ENCODE assay signal across 24 cellular contexts in genomic region chr7:43737467-43738127, GRCh38.
"Had no signal": no experiment of that assay in that cellular context is flagged by ENCODE, and none has a peak within 500 bp of the region (broad histone marks: within the 10 kb centered on the region; RNA-seq: fewer than 3 reads in every experiment).

No MANE protein-coding gene starts in this region.

- H3K36me3 ChIP-seq: colonic mucosa, esophagus muscularis mucosa, gastroesophageal sphincter, heart left ventricle, prostate gland, right atrium auricular region, sigmoid colon, stomach, thyroid gland had no signal

- H2AFZ ChIP-seq: hepatocyte, parathyroid adenoma had no signal

- H3K4me1 ChIP-seq: colonic mucosa, esophagus muscularis mucosa, foreskin keratinocyte, gastroesophageal sphincter, parathyroid adenoma, prostate gland, right atrium auricular region, sigmoid colon, thyroid gland had no signal

- H3K9me3 ChIP-seq: colonic mucosa, esophagus muscularis mucosa, gastroesophageal sphincter, heart left ventricle, prostate gland, right atrium auricular region, sigmoid colon, stomach, thyroid gland had no signal

- FAIRE-seq: endothelial cell of umbilical vein, kidney had no signal

- H3K9ac ChIP-seq: parathyroid adenoma had no signal

- H3K27ac ChIP-seq: colonic mucosa, esophagus muscularis mucosa, foreskin keratinocyte, gastroesophageal sphincter, heart left ventricle, hepatocyte, parathyroid adenoma, prostate gland, right atrium auricular region, sigmoid colon, stomach, thyroid gland had no signal

- H3K27me3 ChIP-seq: colonic mucosa, esophagus muscularis mucosa, foreskin keratinocyte, gastroesophageal sphincter, heart left ventricle, hepatocyte, right atrium auricular region, sigmoid colon, stomach, thyroid gland had no signal

- H3K4me3 ChIP-seq: colonic mucosa, esophagus muscularis mucosa, gastroesophageal sphincter, heart left ventricle, hepatocyte, lung, prostate gland, right atrium auricular region, sigmoid colon, stomach, thyroid gland had no signal

- ATAC-seq: foreskin keratinocyte; gastroesophageal sphincter; left lobe of liver; naive thymus-derived CD4-positive, alpha-beta T cell; stimulated activated effector memory CD8-positive, alpha-beta T cell treated with anti-CD3 and anti-CD28 coated beads, Interleukin-12 subunit alpha, Interleukin-12 subunit beta, amount 100 ng/mL, for 72 hours had no signal

- H3K4me2 ChIP-seq: hepatocyte had no signal

- DNase-seq: colonic mucosa; dermis blood vessel endothelial cell; effector memory CD4-positive, alpha-beta T cell; foreskin keratinocyte; heart left ventricle; kidney; midbrain; naive thymus-derived CD4-positive, alpha-beta T cell; sigmoid colon; stimulated activated CD4-positive, alpha-beta T cell treated with anti-CD3 and anti-CD28 coated beads, Interleukin-2, amount 100 ng/mL, for 24 hours; stimulated activated CD4-positive, alpha-beta T cell treated with anti-CD3 and anti-CD28 coated beads, Interleukin-4, amount 100 ng/mL, for 24 hours; stimulated activated naive CD4-positive, alpha-beta T cell treated with Interleukin-2 at 50 U/mL for 16 hours; stomach; thyroid gland had no signal

- H3K79me2 ChIP-seq: hepatocyte, parathyroid adenoma had no signal
